ENCODE assay signal across 3 cellular contexts in genomic region chr7:157400171-157400860, GRCh38.
TF ChIP-seq lines count a peak whose summit lies in the region.

No MANE protein-coding gene starts in this region.

TF ChIP-seq in SK-N-SH, 30 proteins besides CTCF, POLR2A, EP300 and RAD21 (continued from another document):
- TF ChIP-seq USF2 (IDR thresholded peaks at IDR 0.05; ENCODE audit: borderline replicate concordance, low read depth, low read length) (no peak), GATA2 (CRISPR knock-in tag; IDR thresholded peaks at IDR 0.05) (no peak), EZH2phosphoT487 (IDR thresholded peaks at IDR 0.05; ENCODE audit: borderline replicate concordance, low read depth) (no peak)

TF ChIP-seq in SK-N-SH treated with all-trans-retinoic acid at 6 μM for 48 hours, 23 proteins besides CTCF, POLR2A, EP300 and RAD21 (continued from another document):
- no peak for TF ChIP-seq TSHZ2 (CRISPR knock-in tag; IDR thresholded peaks at IDR 0.05)
- no peak for TF ChIP-seq RARB (CRISPR knock-in tag; IDR thresholded peaks at IDR 0.05)
- no peak for TF ChIP-seq CREB5 (CRISPR knock-in tag; IDR thresholded peaks at IDR 0.05; ENCODE audit: low read depth)
- TF ChIP-seq SNAI2 (CRISPR knock-in tag; IDR thresholded peaks at IDR 0.05): no peak
- no peak for TF ChIP-seq ARNTL (CRISPR knock-in tag; IDR thresholded peaks at IDR 0.05; ENCODE audit: borderline replicate concordance, low read depth)
- TF ChIP-seq PPARA (CRISPR knock-in tag; IDR thresholded peaks at IDR 0.05; ENCODE audit: borderline replicate concordance): no peak
- no peak for TF ChIP-seq TCF4 (CRISPR knock-in tag; IDR thresholded peaks at IDR 0.05; ENCODE audit: borderline replicate concordance)
- TF ChIP-seq ZNF8 (CRISPR knock-in tag; IDR thresholded peaks at IDR 0.05): no peak
- no peak for TF ChIP-seq CSDC2 (CRISPR knock-in tag; IDR thresholded peaks at IDR 0.05)
- no peak for TF ChIP-seq ISL1 (CRISPR knock-in tag; IDR thresholded peaks at IDR 0.05)
- TF ChIP-seq BACH2 (CRISPR knock-in tag; IDR thresholded peaks at IDR 0.05; ENCODE audit: borderline replicate concordance): no peak
- no peak for TF ChIP-seq ESRRG (CRISPR knock-in tag; IDR thresholded peaks at IDR 0.05)
- TF ChIP-seq POU6F1 (CRISPR knock-in tag; IDR thresholded peaks at IDR 0.05; ENCODE audit: borderline replicate concordance, low read depth): no peak
- TF ChIP-seq ZFP30 (CRISPR knock-in tag; IDR thresholded peaks at IDR 0.05): no peak
- TF ChIP-seq OSR1 (CRISPR knock-in tag; IDR thresholded peaks at IDR 0.05): no peak
- no peak for TF ChIP-seq TOX (CRISPR knock-in tag; IDR thresholded peaks at IDR 0.05; ENCODE audit: borderline replicate concordance)
TF ChIP-seq in SK-N-SH treated with all-trans-retinoic acid at 6 μM for 48 hours: peak in this region for 0.

TF ChIP-seq in IMR-90, 13 proteins besides CTCF, POLR2A, EP300 and RAD21 (continued from another document):
- TF ChIP-seq ELK1 (IDR thresholded peaks at IDR 0.05; ENCODE audit: borderline replicate concordance, low read depth, low read length) (no peak), USF2 (IDR thresholded peaks at IDR 0.05; ENCODE audit: low read depth, low read length) (no peak), CEBPB (IDR thresholded peaks at IDR 0.05; ENCODE audit: low read depth, low read length) (no peak), NFE2L2 (IDR thresholded peaks at IDR 0.05; ENCODE audit: low read depth, low read length) (no peak), RFX5 (IDR thresholded peaks at IDR 0.05; ENCODE audit: low read depth, low read length) (no peak)
